ENCODE assay signal across 1 cellular context in the genomic region with DNA sequence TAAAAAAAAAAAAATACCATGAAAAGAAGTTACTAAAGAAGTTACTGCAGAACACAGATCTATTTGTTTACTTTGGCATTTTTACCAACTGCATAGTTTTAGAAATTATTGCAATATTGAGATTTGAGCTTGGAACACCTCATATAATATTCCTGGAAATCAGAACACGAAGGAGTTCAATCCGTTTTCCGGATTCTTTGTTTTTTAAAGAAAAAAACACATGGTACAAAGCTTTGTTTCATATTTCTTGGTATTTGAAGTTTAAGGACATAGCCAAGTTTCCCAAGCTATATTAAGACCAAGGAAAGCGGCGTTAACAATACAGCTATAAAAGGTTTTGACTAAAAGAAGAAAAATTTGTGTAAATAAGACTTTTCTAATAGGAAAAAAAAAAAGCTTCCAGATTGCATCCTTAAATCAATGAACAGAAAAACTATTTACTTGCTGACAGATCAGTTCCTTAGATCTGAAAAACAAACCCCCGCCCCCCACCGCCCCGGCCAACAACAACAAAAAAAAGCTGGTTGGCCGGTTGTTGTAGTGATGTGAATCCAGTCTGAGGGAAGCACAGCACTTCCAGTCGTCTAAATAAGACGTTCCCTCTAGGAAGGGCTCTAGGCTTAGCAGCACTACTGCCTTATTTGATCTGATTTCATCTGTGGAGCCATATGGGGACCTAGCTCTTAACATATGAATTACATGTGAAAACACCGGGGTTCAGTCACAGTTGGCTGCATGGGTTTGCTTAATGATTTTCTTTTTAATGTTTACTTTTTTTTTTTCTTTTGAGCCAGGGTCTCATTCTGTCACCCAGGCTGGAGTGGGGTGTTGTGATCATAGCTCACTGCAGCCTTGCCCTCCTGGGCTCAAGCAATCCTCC.
A peak's percentile ranks its signal among the peaks of the same experiment; 100 is the strongest.
TF ChIP-seq lines count a peak whose summit lies in the region.

No MANE protein-coding gene starts in this region.

TF ChIP-seq in HepG2, 621 proteins besides CTCF, POLR2A, EP300 and RAD21 (continued from another document):
- TF ChIP-seq GATAD2A (CRISPR knock-in tag; IDR thresholded peaks at IDR 0.05) = 0 out of 2 replicates have a peak, but pooled peaks have one; percentile 9
- peak; percentile 45; the same call in 1 of the 2 replicates for TF ChIP-seq SALL1 (CRISPR knock-in tag; IDR thresholded peaks at IDR 0.05)
- TF ChIP-seq, protein P1, sequence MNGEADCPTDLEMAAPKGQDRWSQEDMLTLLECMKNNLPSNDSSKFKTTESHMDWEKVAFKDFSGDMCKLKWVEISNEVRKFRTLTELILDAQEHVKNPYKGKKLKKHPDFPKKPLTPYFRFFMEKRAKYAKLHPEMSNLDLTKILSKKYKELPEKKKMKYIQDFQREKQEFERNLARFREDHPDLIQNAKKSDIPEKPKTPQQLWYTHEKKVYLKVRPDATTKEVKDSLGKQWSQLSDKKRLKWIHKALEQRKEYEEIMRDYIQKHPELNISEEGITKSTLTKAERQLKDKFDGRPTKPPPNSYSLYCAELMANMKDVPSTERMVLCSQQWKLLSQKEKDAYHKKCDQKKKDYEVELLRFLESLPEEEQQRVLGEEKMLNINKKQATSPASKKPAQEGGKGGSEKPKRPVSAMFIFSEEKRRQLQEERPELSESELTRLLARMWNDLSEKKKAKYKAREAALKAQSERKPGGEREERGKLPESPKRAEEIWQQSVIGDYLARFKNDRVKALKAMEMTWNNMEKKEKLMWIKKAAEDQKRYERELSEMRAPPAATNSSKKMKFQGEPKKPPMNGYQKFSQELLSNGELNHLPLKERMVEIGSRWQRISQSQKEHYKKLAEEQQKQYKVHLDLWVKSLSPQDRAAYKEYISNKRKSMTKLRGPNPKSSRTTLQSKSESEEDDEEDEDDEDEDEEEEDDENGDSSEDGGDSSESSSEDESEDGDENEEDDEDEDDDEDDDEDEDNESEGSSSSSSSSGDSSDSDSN (CRISPR knock-in tag; IDR thresholded peaks at IDR 0.05) = no peak
- TF ChIP-seq SUZ12 (IDR thresholded peaks at IDR 0.05; ENCODE audit: low read depth, low read length) = no peak
